In genomic region chr1:86753700-86754099, GRCh38 we compare ENCODE assay signal across 10 cellular contexts.
DNase-seq lines count a peak whose midpoint lies in the region; ATAC-seq and TF ChIP-seq lines count a peak whose summit lies in the region.
"Had no signal": no experiment of that assay in that cellular context is flagged by ENCODE, and none has a peak within 500 bp of the region (broad histone marks: within the 10 kb centered on the region; RNA-seq: fewer than 3 reads in every experiment).

No MANE protein-coding gene starts in this region.

- peak; percentile 24; the same call in 1 of the 2 replicates for TF ChIP-seq RAD21 in Ishikawa (IDR thresholded peaks at IDR 0.05; ENCODE audit: low read depth)

- TF ChIP-seq EP300 in Ishikawa (IDR thresholded peaks at IDR 0.05; ENCODE audit: borderline replicate concordance), result no peak

- H3K4me3 ChIP-seq in RWPE2 (ENCODE audit: severe bottlenecking), result no peak overlapping the region
- H3K4me3 ChIP-seq: thoracic aorta had no signal

- H3K4me1 ChIP-seq in RWPE2 (ENCODE audit: insufficient read depth, poor library complexity, severe bottlenecking), result peaks cover 3% of the 10 kb centered on the region

- no peaks in the 10 kb centered on the region for H3K9me3 ChIP-seq in RWPE2 (ENCODE audit: severe bottlenecking)
- H3K9me3 ChIP-seq: thoracic aorta had no signal

- intact Hi-C loops in head of caudate nucleus (cut with DNase I), result no loop called here

- TF ChIP-seq CTCF in RWPE2 (IDR thresholded peaks at IDR 0.05; ENCODE audit: poor library complexity, severe bottlenecking), result peak; percentile 14

- ATAC-seq in RWPE2 (ENCODE audit: low read depth), result peak; percentile 65

- no peaks in the 10 kb centered on the region for H3K36me3 ChIP-seq in RWPE2 (ENCODE audit: low read depth)
- H3K36me3 ChIP-seq: thoracic aorta had no signal

- H3K27ac ChIP-seq in RWPE2 (ENCODE audit: poor library complexity, severe bottlenecking), result no peak overlapping the region
- H3K27ac ChIP-seq: thoracic aorta had no signal

- peak; percentile 4 for DNase-seq in NK-92 treated with Interleukin-12 subunit alpha and Interleukin-12 subunit beta, amount 100 ng/mL, for 24 hours (lab: John Stamatoyannopoulos, UW)
- no peak for DNase-seq in NK-92 (lab: John Stamatoyannopoulos, UW; ENCODE audit: unreplicated experiment)
- DNase-seq in RWPE2 (ENCODE audit: low spot score), result no peak
- DNase-seq in kidney tubule cell (ENCODE audit: low spot score), result peak; percentile 53
- DNase-seq in head of caudate nucleus, result no peak
- no peak for DNase-seq in HK-2 (ENCODE audit: unreplicated experiment)
- DNase-seq in amygdala (lab: John Stamatoyannopoulos, UW), result no peak
- DNase-seq: T1000 had no signal

- no peaks in the 10 kb centered on the region for H3K27me3 ChIP-seq in RWPE2 (ENCODE audit: insufficient read depth, poor library complexity, severe bottlenecking)

TF ChIP-seq in Ishikawa, 13 proteins besides CTCF, POLR2A, EP300 and RAD21:
- TF ChIP-seq ZBTB7A (IDR thresholded peaks at IDR 0.05; ENCODE audit: low read depth) (no peak), MAX (IDR thresholded peaks at IDR 0.05) (no peak)

Comparison
In these comparisons a context has a peak if more than half of its experiments do, and no peak if none do; other contexts are left out.
1. DNase-seq: peak in NK-92 treated with Interleukin-12 subunit alpha and Interleukin-12 subunit beta, amount 100 ng/mL, for 24 hours (single experiment) and kidney tubule cell (single experiment); none in NK-92 (single experiment), RWPE2 (single experiment), head of caudate nucleus (0 of 42), HK-2 (single experiment) and amygdala (0 of 56).